ENCODE assay signal across 17 cellular contexts in the genomic region with DNA sequence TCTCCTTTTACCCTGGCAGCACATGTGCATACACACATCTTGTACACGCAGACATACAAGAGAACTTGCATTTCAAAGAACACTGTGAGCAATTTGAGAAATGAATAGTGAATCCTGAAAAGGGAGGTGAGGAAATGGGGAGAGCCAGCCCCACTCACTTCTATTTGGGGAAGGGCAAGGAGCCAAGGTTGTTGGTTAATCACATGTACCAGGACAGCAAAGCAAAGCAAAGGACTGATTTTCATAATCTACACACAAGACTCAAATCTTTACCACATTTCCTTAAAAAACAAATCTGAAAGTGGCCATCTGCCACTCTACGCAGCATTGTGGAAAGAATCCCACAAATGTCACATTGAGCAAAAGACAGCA. TPM values are rescaled to one million over a fixed set of nuclear protein-coding genes. Genes with fewer than 3 reads are reported as not detected.
DNase-seq lines count a peak whose midpoint lies in the region; ATAC-seq and TF ChIP-seq lines count a peak whose summit lies in the region.
"Had no signal": no experiment of that assay in that cellular context is flagged by ENCODE, and none has a peak within 500 bp of the region (broad histone marks: within the 10 kb centered on the region; RNA-seq: fewer than 3 reads in every experiment).

No MANE protein-coding gene starts in this region.

- H3K9me3 Mint-ChIP-seq in activated CD8-positive, alpha-beta T cell treated with anti-CD3 and anti-CD28 coated beads for 36 hours = no peaks in the 10 kb centered on the region
- no peaks in the 10 kb centered on the region for H3K9me3 Mint-ChIP-seq in stimulated activated effector memory CD8-positive, alpha-beta T cell treated with anti-CD3 and anti-CD28 coated beads, Interleukin-12 subunit alpha, Interleukin-12 subunit beta, amount 100 ng/mL, for 72 hours
- H3K9me3 Mint-ChIP-seq: activated naive CD4-positive, alpha-beta T cell treated with anti-CD3 and anti-CD28 coated beads, Interleukin-2, amount 50 U/mL, for 72 hours; stimulated activated memory B cell treated with anti-CD40 and anti-IgM and Interleukin-4, amounts not matched to agents 10 μg/mL and 1 μg/mL and 100 μg/mL, for 72 hours had no signal

- ATAC-seq in left lung (peak; percentile 34), sciatic nerve (peak; percentile 64), GM21360 (IDR thresholded peaks at IDR 0.05; ENCODE audit: unreplicated experiment) (no peak)
- ATAC-seq in activated CD8-positive, alpha-beta T cell treated with anti-CD3 and anti-CD28 coated beads for 36 hours = no peak
- no peak for ATAC-seq in stimulated activated effector memory CD8-positive, alpha-beta T cell treated with anti-CD3 and anti-CD28 coated beads, Interleukin-12 subunit alpha, Interleukin-12 subunit beta, amount 100 ng/mL, for 72 hours
- ATAC-seq: activated naive CD4-positive, alpha-beta T cell treated with anti-CD3 and anti-CD28 coated beads, Interleukin-2, amount 50 U/mL, for 72 hours had no signal

- no peak for TF ChIP-seq CTCF in left lung (IDR thresholded peaks at IDR 0.05)
- no peak for TF ChIP-seq CTCF in activated CD8-positive, alpha-beta T cell treated with anti-CD3 and anti-CD28 coated beads for 36 hours (IDR thresholded peaks at IDR 0.05)

- H3K4me1 Mint-ChIP-seq in activated CD8-positive, alpha-beta T cell treated with anti-CD3 and anti-CD28 coated beads for 36 hours (ENCODE audit: low read depth) = no peaks in the 10 kb centered on the region
- no peaks in the 10 kb centered on the region for H3K4me1 Mint-ChIP-seq in stimulated activated effector memory CD8-positive, alpha-beta T cell treated with anti-CD3 and anti-CD28 coated beads, Interleukin-12 subunit alpha, Interleukin-12 subunit beta, amount 100 ng/mL, for 72 hours
- H3K4me1 Mint-ChIP-seq: CD4-positive, alpha-beta memory T cell; stimulated activated memory B cell treated with anti-CD40 and anti-IgM and Interleukin-4, amounts not matched to agents 10 μg/mL and 1 μg/mL and 100 μg/mL, for 72 hours had no signal

- intact Hi-C loops in left lung (cut with DNase I) = no loop called here
- intact Hi-C loops in sciatic nerve (cut with DNase I) = no loop called here
- intact Hi-C loops in activated CD8-positive, alpha-beta T cell treated with anti-CD3 and anti-CD28 coated beads for 36 hours (cut with micrococcal nuclease) = no loop called here

- no peak overlapping the region for H3K27ac Mint-ChIP-seq in activated CD8-positive, alpha-beta T cell treated with anti-CD3 and anti-CD28 coated beads for 36 hours
- H3K27ac Mint-ChIP-seq in stimulated activated effector memory CD8-positive, alpha-beta T cell treated with anti-CD3 and anti-CD28 coated beads, Interleukin-12 subunit alpha, Interleukin-12 subunit beta, amount 100 ng/mL, for 72 hours = no peak overlapping the region
- H3K27ac Mint-ChIP-seq: activated naive CD4-positive, alpha-beta T cell treated with anti-CD3 and anti-CD28 coated beads, Interleukin-2, amount 50 U/mL, for 72 hours; CD4-positive, alpha-beta memory T cell; stimulated activated memory B cell treated with anti-CD40 and anti-IgM and Interleukin-4, amounts not matched to agents 10 μg/mL and 1 μg/mL and 100 μg/mL, for 72 hours had no signal

- DNase-seq in SK-N-MC (ENCODE audit: low read depth, low spot score) (no peak), fibroblast of gingiva (ENCODE audit: low read depth) (peak; percentile 26), left lung (no peak), sciatic nerve (ENCODE audit: low spot score) (no peak), NCI-H1417 treated with DMSO at 0.1 percent for 48 hours (lab: John Stamatoyannopoulos, UW) (no peak)
- DNase-seq in activated CD8-positive, alpha-beta T cell treated with anti-CD3 and anti-CD28 coated beads for 36 hours = no peak
- DNase-seq in stimulated activated effector memory CD8-positive, alpha-beta T cell treated with anti-CD3 and anti-CD28 coated beads, Interleukin-12 subunit alpha, Interleukin-12 subunit beta, amount 100 ng/mL, for 72 hours (ENCODE audit: low spot score in 2 of 2) = no peak
- DNase-seq: CD4-positive, alpha-beta memory T cell; DMS53; midbrain; SW 1271 had no signal

- peaks cover 0 to 3% of the 10 kb centered on the region in 2 donors for H3K4me1 ChIP-seq in left lung

- H3K36me3 ChIP-seq in SK-N-MC (ENCODE audit: insufficient read depth, low read length) (no peaks in the 10 kb centered on the region), left lung (no peaks in the 10 kb centered on the region)

- POLR2A ChIA-PET in activated CD8-positive, alpha-beta T cell treated with anti-CD3 and anti-CD28 coated beads for 36 hours (lab: Charles Lee) = no interaction called here

- H3K4me3 ChIP-seq in SK-N-MC (peak overlapping the region; percentile 56), left lung (no peak overlapping the region)
- H3K4me3 ChIP-seq: coronary artery had no signal

- no peaks in the 10 kb centered on the region for H3K27me3 ChIP-seq in left lung

- H3K9me3 ChIP-seq in SK-N-MC (ENCODE audit: low read depth, low read length) (no peaks in the 10 kb centered on the region), left lung (no peaks in the 10 kb centered on the region)

- CTCF ChIA-PET in activated CD8-positive, alpha-beta T cell treated with anti-CD3 and anti-CD28 coated beads for 36 hours (lab: Charles Lee) = no interaction called here

- no peaks in the 10 kb centered on the region for H3K36me3 Mint-ChIP-seq in activated CD8-positive, alpha-beta T cell treated with anti-CD3 and anti-CD28 coated beads for 36 hours (ENCODE audit: low read depth)
- no peaks in the 10 kb centered on the region for H3K36me3 Mint-ChIP-seq in stimulated activated effector memory CD8-positive, alpha-beta T cell treated with anti-CD3 and anti-CD28 coated beads, Interleukin-12 subunit alpha, Interleukin-12 subunit beta, amount 100 ng/mL, for 72 hours
- H3K36me3 Mint-ChIP-seq: activated naive CD4-positive, alpha-beta T cell treated with anti-CD3 and anti-CD28 coated beads, Interleukin-2, amount 50 U/mL, for 72 hours; CD4-positive, alpha-beta memory T cell; stimulated activated memory B cell treated with anti-CD40 and anti-IgM and Interleukin-4, amounts not matched to agents 10 μg/mL and 1 μg/mL and 100 μg/mL, for 72 hours had no signal

- peaks cover 6% of the 10 kb centered on the region for H3K27me3 Mint-ChIP-seq in activated CD8-positive, alpha-beta T cell treated with anti-CD3 and anti-CD28 coated beads for 36 hours

- H3K4me3 Mint-ChIP-seq in activated CD8-positive, alpha-beta T cell treated with anti-CD3 and anti-CD28 coated beads for 36 hours = no peak overlapping the region
- no peak overlapping the region for H3K4me3 Mint-ChIP-seq in stimulated activated effector memory CD8-positive, alpha-beta T cell treated with anti-CD3 and anti-CD28 coated beads, Interleukin-12 subunit alpha, Interleukin-12 subunit beta, amount 100 ng/mL, for 72 hours
- H3K4me3 Mint-ChIP-seq: CD4-positive, alpha-beta memory T cell; stimulated activated memory B cell treated with anti-CD40 and anti-IgM and Interleukin-4, amounts not matched to agents 10 μg/mL and 1 μg/mL and 100 μg/mL, for 72 hours had no signal

- peak overlapping the region; percentile 72 for H3K27ac ChIP-seq in SK-N-MC
- H3K27ac ChIP-seq in left lung = no peak overlapping the region
- H3K27ac ChIP-seq: coronary artery, HL-60, RWPE1 had no signal

- H3K9ac ChIP-seq in SK-N-MC (ENCODE audit: insufficient read length) = peak overlapping the region; percentile 7

RNA-seq across cellular contexts. Expression of gene KIF16B, which starts 35.0 kb away (rescaled TPM):
- total RNA-seq in left lung (10 to 100 TPM; 17.7 to 23.8 TPM), sciatic nerve (27.4 TPM)
- total RNA-seq in activated CD8-positive, alpha-beta T cell treated with anti-CD3 and anti-CD28 coated beads for 36 hours = 1 to 10 TPM; 3.5 to 4.2 TPM

Comparison
In these comparisons a context has a peak if more than half of its experiments do, and no peak if none do; other contexts are left out.
1. ATAC-seq: peak in left lung (single experiment) and sciatic nerve (single experiment); none in activated CD8-positive, alpha-beta T cell treated with anti-CD3 and anti-CD28 coated beads for 36 hours (single experiment), stimulated activated effector memory CD8-positive, alpha-beta T cell treated with anti-CD3 and anti-CD28 coated beads, Interleukin-12 subunit alpha, Interleukin-12 subunit beta, amount 100 ng/mL, for 72 hours (single experiment) and GM21360 (single experiment).